8 cellular contexts compared by ENCODE assay signal in genomic region chr7:101362334-101363195, GRCh38. TPM values are rescaled to one million over a fixed set of nuclear protein-coding genes. Genes with fewer than 3 reads are reported as not detected.
DNase-seq lines count a peak whose midpoint lies in the region; ATAC-seq, FAIRE-seq and TF ChIP-seq lines count a peak whose summit lies in the region.

TSS of gene COL26A1 (plus strand) at chr7:101362875. CDS start at chr7:101363033, 158 bp downstream.

- peak in 1 of 2 donors; percentile 33 for ATAC-seq in activated T-cell treated with anti-CD3 and anti-CD28 coated beads, Interleukin-2, amount 50 U/mL, for 4 hours
- ATAC-seq in Right ventricle myocardium superior (ENCODE audit: poor library complexity) (peak; percentile 78), pancreas (peak; percentile 65 to 81 (median 76)), HG02973 (IDR thresholded peaks at IDR 0.05; ENCODE audit: unreplicated experiment) (no peak)

- H3K9me3 Mint-ChIP-seq in activated T-cell treated with anti-CD3 and anti-CD28 coated beads, Interleukin-2, amount 50 U/mL, for 4 hours, result no peaks in the 10 kb centered on the region

- no peaks in the 10 kb centered on the region for H3K9me3 ChIP-seq in pancreas

- H3K27me3 ChIP-seq in pancreas, result no peaks in the 10 kb centered on the region

- WGBS in pancreas, 2 donors, result 17 to 23% methylated on average over 58 to 76 of the region's 76 CpGs

- FAIRE-seq in pancreas (lab: Jason Lieb, UNC), result no peak

- DNase-seq in activated T-cell treated with anti-CD3 and anti-CD28 coated beads, Interleukin-2, amount 50 U/mL, for 1 hour, result peak; percentile 41
- no peak for DNase-seq in activated T-cell treated with anti-CD3 and anti-CD28 coated beads for 4 hours
- DNase-seq in activated T-cell treated with anti-CD3 and anti-CD28 coated beads, Interleukin-2, amount 50 U/mL, for 4 hours, result no peak
- DNase-seq in Right ventricle myocardium superior, result peak; percentile 53
- peak; percentile 23 to 87 (median 48) for DNase-seq in pancreas
- DNase-seq in HPDE6-E6E7 (ENCODE audit: extremely low spot score), result no peak
- DNase-seq in SKM-1 (lab: John Stamatoyannopoulos, UW; ENCODE audit: unreplicated experiment), result no peak

- H3K4me1 ChIP-seq in pancreas, result peaks cover 0 to 5% (median 0%) of the 10 kb centered on the region in 3 donors

- intact Hi-C loops in Right ventricle myocardium superior (cut with DNase I), result no loop called here
- intact Hi-C loops in pancreas (cut with DNase I), result no loop called here

- H3K36me3 Mint-ChIP-seq in activated T-cell treated with anti-CD3 and anti-CD28 coated beads, Interleukin-2, amount 50 U/mL, for 4 hours (ENCODE audit: insufficient read depth), result no peaks in the 10 kb centered on the region

- peaks cover 3% of the 10 kb centered on the region for H3K4me1 Mint-ChIP-seq in activated T-cell treated with anti-CD3 and anti-CD28 coated beads, Interleukin-2, amount 50 U/mL, for 4 hours (ENCODE audit: low read depth)

- peak within 1 kb of the TSS in 2 of 4 donors; percentile 70 to 71 for H3K27ac ChIP-seq in pancreas

- peak within 1 kb of the TSS; percentile 37 to 67 (median 56) for H3K4me3 ChIP-seq in pancreas

- no peak for TF ChIP-seq CTCF in pancreas (IDR thresholded peaks at IDR 0.05)

- no peaks in the 10 kb centered on the region for H3K36me3 ChIP-seq in pancreas

- peaks cover 20% of the 10 kb centered on the region for H3K27me3 Mint-ChIP-seq in activated T-cell treated with anti-CD3 and anti-CD28 coated beads, Interleukin-2, amount 50 U/mL, for 4 hours (ENCODE audit: low read depth)

- peak within 1 kb of the TSS; percentile 59 for H3K4me3 Mint-ChIP-seq in activated T-cell treated with anti-CD3 and anti-CD28 coated beads, Interleukin-2, amount 50 U/mL, for 4 hours

RNA-seq across cellular contexts. Expression of gene COL26A1, which starts in this region (rescaled TPM):
- total RNA-seq in activated T-cell treated with anti-CD3 and anti-CD28 coated beads, Interleukin-2, amount 50 U/mL, for 4 hours, result under 1 TPM in 1 of 3 donors, not detected in 2; 0.05 TPM
- not detected for total RNA-seq in Right ventricle myocardium superior
- total RNA-seq in pancreas, result 1 to 10 TPM in 2 of 6 donors, under 1 TPM in 4; 0.37 to 1.2 (median 0.64) TPM
- polyA plus RNA-seq in pancreas, result 1 to 10 TPM in 1 of 2 donors, under 1 TPM in 1; 0.87 to 3.5 TPM

Comparison
In these comparisons a context has a peak if more than half of its experiments do, and no peak if none do; other contexts are left out.
1. DNase-seq: peak in activated T-cell treated with anti-CD3 and anti-CD28 coated beads, Interleukin-2, amount 50 U/mL, for 1 hour (single experiment) and pancreas (6 of 6); none in activated T-cell treated with anti-CD3 and anti-CD28 coated beads for 4 hours (single experiment), activated T-cell treated with anti-CD3 and anti-CD28 coated beads, Interleukin-2, amount 50 U/mL, for 4 hours (single experiment), HPDE6-E6E7 (single experiment) and SKM-1 (single experiment).
2. Peak in DNase-seq and ATAC-seq in Right ventricle myocardium superior; RNA of the gene not detected or under 1 TPM.